ENCODE assay signal across 13 cellular contexts in the genomic region with DNA sequence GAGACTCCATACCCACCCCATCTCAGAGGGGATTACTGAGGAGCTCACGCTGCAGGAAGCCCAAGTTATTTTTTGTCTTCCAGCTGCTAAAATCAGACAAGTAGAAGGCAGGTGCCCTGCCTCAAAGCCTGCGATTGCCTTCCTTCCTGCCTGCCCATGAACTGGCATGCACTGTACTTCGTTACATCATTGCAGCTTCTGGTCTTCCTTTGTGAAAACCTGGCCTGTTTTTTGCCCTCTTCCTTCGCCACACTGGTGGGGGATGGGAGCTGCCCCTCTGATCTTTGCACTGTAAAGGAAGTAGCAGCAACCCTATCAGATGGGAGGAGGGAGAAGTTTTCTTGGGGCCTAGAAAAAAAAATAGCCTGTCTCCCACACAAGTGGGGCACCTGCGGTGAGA.
DNase-seq lines count a peak whose midpoint lies in the region; ATAC-seq and TF ChIP-seq lines count a peak whose summit lies in the region.
"Had no signal": no experiment of that assay in that cellular context is flagged by ENCODE, and none has a peak within 500 bp of the region (broad histone marks: within the 10 kb centered on the region; RNA-seq: fewer than 3 reads in every experiment).

No MANE protein-coding gene starts in this region.

- peaks cover 0 to 2% of the 10 kb centered on the region in 2 donors for H3K36me3 Mint-ChIP-seq in CD4-positive, alpha-beta memory T cell
- peaks cover 7% of the 10 kb centered on the region for H3K36me3 Mint-ChIP-seq in activated T-cell treated with anti-CD3 and anti-CD28 coated beads, Interleukin-2, amount 50 U/mL, for 4 hours (ENCODE audit: insufficient read depth)
- no peaks in the 10 kb centered on the region for H3K36me3 Mint-ChIP-seq in Caco-2 (ENCODE audit: insufficient read depth, unreplicated experiment)
- H3K36me3 Mint-ChIP-seq: CD14-positive monocyte had no signal

- H4K20me1 ChIP-seq in OCI-LY3 (ENCODE audit: insufficient read depth, low read length) = no peaks in the 10 kb centered on the region

- H3K36me3 ChIP-seq in CD4-positive, alpha-beta memory T cell (ENCODE audit: insufficient read depth, low read length) = no peaks in the 10 kb centered on the region
- H3K36me3 ChIP-seq in OCI-LY3 (replicated peaks; ENCODE audit: low read depth, low read length) (peaks cover 16% of the 10 kb centered on the region), Caco-2 (ENCODE audit: control insufficient read depth, insufficient read depth, low read length) (no peaks in the 10 kb centered on the region)

- peaks cover 0 to 6% (median under 1%) of the 10 kb centered on the region in 8 donors for H3K9me3 Mint-ChIP-seq in CD4-positive, alpha-beta memory T cell
- H3K9me3 Mint-ChIP-seq in activated T-cell treated with anti-CD3 and anti-CD28 coated beads, Interleukin-2, amount 50 U/mL, for 4 hours = peaks cover 9% of the 10 kb centered on the region
- H3K9me3 Mint-ChIP-seq in Caco-2 (ENCODE audit: unreplicated experiment) = no peaks in the 10 kb centered on the region

- peak overlapping the region in 1 of 2 donors; percentile 33 for H3K4me3 ChIP-seq in CD4-positive, alpha-beta memory T cell (ENCODE audit: low read length in 2 of 2)
- H3K4me3 ChIP-seq in OCI-LY3 (ENCODE audit: low read length) = no peak overlapping the region
- H3K4me3 ChIP-seq in Caco-2 (ENCODE audit: low read depth, low read length) = no peak overlapping the region

- H3K4me1 Mint-ChIP-seq in CD4-positive, alpha-beta memory T cell = peaks cover 87 to 100% (median 93%) of the 10 kb centered on the region in 4 donors
- H3K4me1 Mint-ChIP-seq in activated T-cell treated with anti-CD3 and anti-CD28 coated beads, Interleukin-2, amount 50 U/mL, for 4 hours (ENCODE audit: low read depth) = peaks cover 97% of the 10 kb centered on the region
- no peaks in the 10 kb centered on the region for H3K4me1 Mint-ChIP-seq in Caco-2 (ENCODE audit: low read depth, unreplicated experiment)
- H3K4me1 Mint-ChIP-seq: CD14-positive monocyte had no signal

- peak overlapping the region; percentile 71 for H2AFZ ChIP-seq in OCI-LY3 (ENCODE audit: low read depth, low read length)

- H3K4me1 ChIP-seq in CD4-positive, alpha-beta memory T cell (ENCODE audit: insufficient read depth, low read length) = peaks cover 100% of the 10 kb centered on the region
- peaks cover 81% of the 10 kb centered on the region for H3K4me1 ChIP-seq in OCI-LY3 (ENCODE audit: low read length)
- H3K4me1 ChIP-seq in Caco-2 = no peaks in the 10 kb centered on the region

- no peak for ATAC-seq in activated T-cell treated with anti-CD3 and anti-CD28 coated beads, Interleukin-2, amount 50 U/mL, for 4 hours
- ATAC-seq in GM21515 (IDR thresholded peaks at IDR 0.05; ENCODE audit: unreplicated experiment) = no peak

- H3K9ac ChIP-seq in OCI-LY3 (ENCODE audit: low read length) = peak overlapping the region; percentile 10; the same call in 1 of the 2 replicates
- H3K9ac ChIP-seq: SK-N-SH had no signal

- peak overlapping the region; percentile 75 to 87 (median 81) for H3K4me3 Mint-ChIP-seq in CD4-positive, alpha-beta memory T cell
- H3K4me3 Mint-ChIP-seq in activated T-cell treated with anti-CD3 and anti-CD28 coated beads, Interleukin-2, amount 50 U/mL, for 4 hours = peak overlapping the region; percentile 64
- no peak overlapping the region for H3K4me3 Mint-ChIP-seq in Caco-2 (ENCODE audit: unreplicated experiment)

- H3K9me3 ChIP-seq in CD4-positive, alpha-beta memory T cell (ENCODE audit: control insufficient read depth in 1 of 2, low read length in 2 of 2) = no peaks in the 10 kb centered on the region
- H3K9me3 ChIP-seq in OCI-LY3 (ENCODE audit: insufficient read depth, low read length) (peaks cover 11% of the 10 kb centered on the region), Caco-2 (no peaks in the 10 kb centered on the region)
- H3K9me3 ChIP-seq: SK-N-SH had no signal

- H3K27me3 ChIP-seq in CD4-positive, alpha-beta memory T cell (ENCODE audit: insufficient read depth, low read length) = no peaks in the 10 kb centered on the region
- H3K27me3 ChIP-seq in OCI-LY3 (ENCODE audit: low read depth, low read length) (no peaks in the 10 kb centered on the region), Caco-2 (replicated peaks; ENCODE audit: control insufficient read depth, insufficient read depth, low read length) (no peaks in the 10 kb centered on the region)

- peak; percentile 74 to 80 (median 77) for DNase-seq in CD4-positive, alpha-beta memory T cell
- DNase-seq in activated T-cell treated with anti-CD3 and anti-CD28 coated beads, Interleukin-2, amount 50 U/mL, for 4 hours = peak; percentile 49
- peak; percentile 33 for DNase-seq in left kidney (ENCODE audit: low read depth, low spot score)
- no peak for DNase-seq in globus pallidus (ENCODE audit: low spot score)
- no peak for DNase-seq in MV-4-11 (lab: John Stamatoyannopoulos, UW)
- DNase-seq in Caco-2 = no peak
- DNase-seq: caudate nucleus, NCI-H1417 treated with DMSO at 0.1 percent for 48 hours, NCI-H526, SK-N-SH had no signal

- H3K27ac Mint-ChIP-seq in CD4-positive, alpha-beta memory T cell = peak overlapping the region; percentile 86 to 99 (median 94)
- H3K27ac Mint-ChIP-seq in Caco-2 (ENCODE audit: unreplicated experiment) = no peak overlapping the region
- H3K27ac Mint-ChIP-seq: CD14-positive monocyte had no signal

- POLR2A ChIA-PET in CD4-positive, alpha-beta memory T cell (lab: Charles Lee; ENCODE audit: partially characterized antibody) = interaction anchor here (0.7 to 12.8 kb wide), 42 partner anchors 8 to 1101 kb away, joined by 3 to 475 read pairs (median 6); a partner anchor contains a TSS
- POLR2A ChIA-PET in Caco-2 (lab: Charles Lee) = no interaction called here

- CTCF ChIA-PET in CD4-positive, alpha-beta memory T cell (lab: Charles Lee; ENCODE audit: partially characterized antibody) = interaction anchor here (0.8 to 1.9 kb wide), 18 partner anchors 9 to 1102 kb away, joined by 3 to 30 read pairs (median 5); no protein-coding TSS in a partner anchor
- CTCF ChIA-PET in Caco-2 (lab: Charles Lee) = no interaction called here

- no TSS peak for BruUV-seq in Caco-2 (replicated peaks; lab: Mats Ljungman, UMichigan)

- H3K27ac ChIP-seq in CD4-positive, alpha-beta memory T cell (ENCODE audit: low read depth, low read length) = peak overlapping the region; percentile 64
- peak overlapping the region; percentile 96 for H3K27ac ChIP-seq in OCI-LY3 (ENCODE audit: low read length)

- no peaks in the 10 kb centered on the region for H3K27me3 Mint-ChIP-seq in CD4-positive, alpha-beta memory T cell
- no peaks in the 10 kb centered on the region for H3K27me3 Mint-ChIP-seq in activated T-cell treated with anti-CD3 and anti-CD28 coated beads, Interleukin-2, amount 50 U/mL, for 4 hours (ENCODE audit: low read depth)
- peaks cover 6% of the 10 kb centered on the region for H3K27me3 Mint-ChIP-seq in Caco-2 (ENCODE audit: insufficient read depth, unreplicated experiment)

- intact Hi-C loops in CD4-positive, alpha-beta memory T cell (cut with micrococcal nuclease) = loop anchor here (1.0 kb wide), 3 partner anchors 9 to 33 kb away; no protein-coding TSS in a partner anchor
- intact Hi-C loops in Caco-2 (cut with micrococcal nuclease; ENCODE audit: unreplicated experiment) = no loop called here

- no peaks in the 10 kb centered on the region for H3K79me2 ChIP-seq in OCI-LY3 (ENCODE audit: low read length)

- TF ChIP-seq CTCF in OCI-LY3 (IDR thresholded peaks at IDR 0.05; ENCODE audit: low read depth, low read length) (no peak), Caco-2 (IDR thresholded peaks at IDR 0.05; ENCODE audit: insufficient read depth in 1 of 2, low read depth in 1 of 2, low read length in 1 of 2, severe bottlenecking in 1 of 2, unreplicated experiment in 1 of 2) (no peak)

- H3K4me2 ChIP-seq in OCI-LY3 (ENCODE audit: low read length) = 0 out of 2 replicates have a peak overlapping the region, but pooled peaks have one; percentile 0
- H3K4me2 ChIP-seq: SK-N-SH had no signal

Comparison
In these comparisons a context has a peak if more than half of its experiments do, and no peak if none do; other contexts are left out.
1. DNase-seq: peak in CD4-positive, alpha-beta memory T cell (5 of 5), activated T-cell treated with anti-CD3 and anti-CD28 coated beads, Interleukin-2, amount 50 U/mL, for 4 hours (single experiment) and left kidney (single experiment); none in globus pallidus (single experiment), MV-4-11 (single experiment) and Caco-2 (0 of 2).